ENCODE assay signal across 9 cellular contexts in genomic region chr1:191734321-191734720, GRCh38.
"Had no signal": no experiment of that assay in that cellular context is flagged by ENCODE, and none has a peak within 500 bp of the region (broad histone marks: within the 10 kb centered on the region; RNA-seq: fewer than 3 reads in every experiment).

No MANE protein-coding gene starts in this region.

- H3K4me1 ChIP-seq: HAP-1 had no signal

- H3K27me3 Mint-ChIP-seq: IgD-negative memory B cell had no signal

- ATAC-seq: HepG2 had no signal

- DNase-seq: GM23248, GOT3, H7, KBM-7 had no signal

- H2AFZ ChIP-seq: GM23248 had no signal

- H3K4me2 ChIP-seq: KMS-11 had no signal

- H3K4me1 Mint-ChIP-seq: IgD-negative memory B cell had no signal

- H3K36me3 Mint-ChIP-seq: IgD-negative memory B cell had no signal

- H3K4me3 ChIP-seq: GM23248, HAP-1 had no signal

- H3K36me3 ChIP-seq: HAP-1 had no signal

- H3K9ac ChIP-seq: GM23248, KMS-11 had no signal

- H3K9me3 ChIP-seq: HAP-1 had no signal

- H3K27ac ChIP-seq: GM23248, HL-60, KMS-11 had no signal

- H3K27ac Mint-ChIP-seq: IgD-negative memory B cell had no signal

- H3K4me3 Mint-ChIP-seq: IgD-negative memory B cell had no signal
